10 cellular contexts compared by ENCODE assay signal in genomic region chr12:83473408-83474095, GRCh38.
DNase-seq lines count a peak whose midpoint lies in the region; ATAC-seq and TF ChIP-seq lines count a peak whose summit lies in the region.
"Had no signal": no experiment of that assay in that cellular context is flagged by ENCODE, and none has a peak within 500 bp of the region (broad histone marks: within the 10 kb centered on the region; RNA-seq: fewer than 3 reads in every experiment).

No MANE protein-coding gene starts in this region.

- peaks cover 2 to 19% of the 10 kb centered on the region in 2 donors for H3K9me3 Mint-ChIP-seq in natural killer cell
- H3K9me3 Mint-ChIP-seq: activated T-helper 2 cell treated with anti-CD3 and anti-CD28 coated beads, Interferon-gamma antibody, Interleukin-2, Interleukin-4, amounts not matched to agents 10 μg/mL and 5 μg/mL and 100 μg/mL, durations not matched to agents 14 hours and 24 hours and 36 hours had no signal

- CTCF ChIA-PET in GM10248 (lab: Yijun Ruan, JAX): interaction anchor here (1.0 to 1.5 kb wide), 3 partner anchors 12 to 1116 kb away, joined by 3 to 4 read pairs (median 3); partner anchors contain the start of genes CCDC59 and METTL25

- no peaks in the 10 kb centered on the region for H3K36me3 Mint-ChIP-seq in natural killer cell
- H3K36me3 Mint-ChIP-seq: memory B cell had no signal

- no peaks in the 10 kb centered on the region for H3K4me1 Mint-ChIP-seq in natural killer cell
- H3K4me1 Mint-ChIP-seq: memory B cell had no signal

- H3K27ac Mint-ChIP-seq in natural killer cell: no peak overlapping the region
- H3K27ac Mint-ChIP-seq: activated T-helper 2 cell treated with anti-CD3 and anti-CD28 coated beads, Interferon-gamma antibody, Interleukin-2, Interleukin-4, amounts not matched to agents 10 μg/mL and 5 μg/mL and 100 μg/mL, durations not matched to agents 14 hours and 24 hours and 36 hours; memory B cell had no signal

- POLR2A ChIA-PET in GM10248 (lab: Yijun Ruan, JAX): no interaction called here

- ATAC-seq in GM19468 (IDR thresholded peaks at IDR 0.05; ENCODE audit: extremely low read depth, unreplicated experiment) (peak; percentile 98), HG02973 (IDR thresholded peaks at IDR 0.05; ENCODE audit: unreplicated experiment) (peak; percentile 98), natural killer cell (no peak)

- H3K4me3 Mint-ChIP-seq in natural killer cell: no peak overlapping the region
- H3K4me3 Mint-ChIP-seq: memory B cell had no signal

- H3K27me3 Mint-ChIP-seq in natural killer cell (ENCODE audit: low read depth in 2 of 2): no peaks in the 10 kb centered on the region
- H3K27me3 Mint-ChIP-seq: memory B cell had no signal

- intact Hi-C loops in natural killer cell (cut with micrococcal nuclease): no loop called here

- DNase-seq in GM10248 (ENCODE audit: extremely low spot score) (peak; percentile 7), NCI-H524 treated with DMSO at 0.1 percent for 48 hours (lab: John Stamatoyannopoulos, UW) (peak; percentile 86), ureter (ENCODE audit: low spot score) (no peak), natural killer cell (no peak), T-helper 1 cell (no peak)
- no peak for DNase-seq in stimulated activated CD4-positive, alpha-beta T cell treated with anti-CD3 and anti-CD28 coated beads, Interleukin-2, amount 100 ng/mL, for 24 hours

- TF ChIP-seq CTCF in GM10248 (IDR thresholded peaks at IDR 0.05; ENCODE audit: control extremely low read depth, extremely low read depth, low read depth, missing control alignments) (no peak), natural killer cell (IDR thresholded peaks at IDR 0.05) (no peak)

Comparison
In these comparisons a context has a peak if more than half of its experiments do, and no peak if none do; other contexts are left out.
1. DNase-seq: peak in GM10248 (single experiment) and NCI-H524 treated with DMSO at 0.1 percent for 48 hours (single experiment); none in stimulated activated CD4-positive, alpha-beta T cell treated with anti-CD3 and anti-CD28 coated beads, Interleukin-2, amount 100 ng/mL, for 24 hours (0 of 2), ureter (single experiment), natural killer cell (single experiment) and T-helper 1 cell (0 of 5).
2. ATAC-seq: peak in GM19468 (single experiment) and HG02973 (single experiment); none in natural killer cell (0 of 3).